Comparison of ENCODE assay signal across 18 cellular contexts in genomic region chr17:49887086-49887743, GRCh38. TPM values are rescaled to one million over a fixed set of nuclear protein-coding genes. Genes with fewer than 3 reads are reported as not detected.
A peak's percentile ranks its signal among the peaks of the same experiment; 100 is the strongest.
DNase-seq lines count a peak whose midpoint lies in the region; TF ChIP-seq lines count a peak whose summit lies in the region.
"Had no signal": no experiment of that assay in that cellular context is flagged by ENCODE, and none has a peak within 500 bp of the region (broad histone marks: within the 10 kb centered on the region; RNA-seq: fewer than 3 reads in every experiment).

No MANE protein-coding gene starts in this region.

- H3K4me3 ChIP-seq in Caco-2 (ENCODE audit: low read depth, low read length) (no peak overlapping the region), esophagus squamous epithelium (no peak overlapping the region), MG63 (no peak overlapping the region)
- H3K4me3 ChIP-seq: cardiac muscle cell, mucosa of descending colon, ovary had no signal

- POLR2A ChIA-PET in Caco-2 (lab: Charles Lee) = interaction anchor here (0.6 to 1.0 kb wide), 7 partner anchors 12 to 339 kb away, joined by 3 to 7 read pairs (median 4); no protein-coding TSS in a partner anchor

- H3K27me3 Mint-ChIP-seq in Caco-2 (ENCODE audit: insufficient read depth, unreplicated experiment) (no peaks in the 10 kb centered on the region), neural crest cell (ENCODE audit: low read depth) (peaks cover 29% of the 10 kb centered on the region)

- no peak for TF ChIP-seq POLR2A in esophagus squamous epithelium (IDR thresholded peaks at IDR 0.05)

- H3K4me1 ChIP-seq in Caco-2 (peaks cover 90% of the 10 kb centered on the region), esophagus squamous epithelium (peaks cover 13 to 52% (median 30%) of the 10 kb centered on the region in 3 donors)

- CTCF ChIA-PET in Caco-2 (lab: Charles Lee) = interaction anchor here (0.6 to 2.2 kb wide), 17 partner anchors 9 to 313 kb away, joined by 3 to 20 read pairs (median 4); partner anchors contain the start of gene PPP1R9B

- H3K27ac Mint-ChIP-seq in Caco-2 (ENCODE audit: unreplicated experiment) (peak overlapping the region; percentile 96), neural crest cell (ENCODE audit: unreplicated experiment) (peak overlapping the region; percentile 43)
- H3K27ac Mint-ChIP-seq: activated naive CD4-positive, alpha-beta T cell treated with anti-CD3 and anti-CD28 coated beads, Interleukin-2, amount 50 U/mL, for 24 hours had no signal

- DNase-seq in Caco-2 (peak; percentile 100), NCI-H2196 treated with DMSO at 0.1 percent for 48 hours (lab: John Stamatoyannopoulos, UW; ENCODE audit: unreplicated experiment) (peak; percentile 12), esophagus squamous epithelium (lab: John Stamatoyannopoulos, UW) (no peak), neural crest cell (ENCODE audit: low read depth, low spot score) (no peak), MG63 (no peak), NCI-H446 treated with DMSO at 0.1 percent for 48 hours (lab: John Stamatoyannopoulos, UW) (no peak), DMS53 treated with DMSO at 0.1 percent for 48 hours (lab: John Stamatoyannopoulos, UW; ENCODE audit: unreplicated experiment) (no peak), DMS53 (lab: John Stamatoyannopoulos, UW) (no peak)
- DNase-seq: effector memory CD4-positive, alpha-beta T cell; foreskin fibroblast; mucosa of descending colon; NCI-H2029; ovary; Right ventricle myocardium superior had no signal

- TF ChIP-seq CTCF in Caco-2 (IDR thresholded peaks at IDR 0.05; ENCODE audit: insufficient read depth in 1 of 2, low read depth in 1 of 2, low read length in 1 of 2, severe bottlenecking in 1 of 2, unreplicated experiment in 1 of 2) (no peak), esophagus squamous epithelium (IDR thresholded peaks at IDR 0.05) (no peak), neural crest cell (conservative IDR thresholded peaks at IDR 0.05) (no peak)

- no TSS peak for BruUV-seq in Caco-2 (replicated peaks; lab: Mats Ljungman, UMichigan)

- H3K36me3 Mint-ChIP-seq in Caco-2 (ENCODE audit: insufficient read depth, unreplicated experiment) (peaks cover 13% of the 10 kb centered on the region), neural crest cell (ENCODE audit: low read depth) (no peaks in the 10 kb centered on the region)
- H3K36me3 Mint-ChIP-seq: activated naive CD4-positive, alpha-beta T cell treated with anti-CD3 and anti-CD28 coated beads, Interleukin-2, amount 50 U/mL, for 24 hours; CD14-positive monocyte had no signal

- no peaks in the 10 kb centered on the region for H3K9me3 ChIP-seq in Caco-2
- no peaks in the 10 kb centered on the region for H3K9me3 ChIP-seq in esophagus squamous epithelium
- no peaks in the 10 kb centered on the region for H3K9me3 ChIP-seq in MG63
- H3K9me3 ChIP-seq: mucosa of descending colon, ovary had no signal

- H3K4me3 Mint-ChIP-seq in Caco-2 (ENCODE audit: unreplicated experiment) (peak overlapping the region; percentile 59), neural crest cell (no peak overlapping the region)
- H3K4me3 Mint-ChIP-seq: activated naive CD4-positive, alpha-beta T cell treated with anti-CD3 and anti-CD28 coated beads, Interleukin-2, amount 50 U/mL, for 24 hours had no signal

- H3K4me1 Mint-ChIP-seq in Caco-2 (ENCODE audit: low read depth, unreplicated experiment) = peaks cover 74% of the 10 kb centered on the region
- no peaks in the 10 kb centered on the region for H3K4me1 Mint-ChIP-seq in neural crest cell
- H3K4me1 Mint-ChIP-seq: activated naive CD4-positive, alpha-beta T cell treated with anti-CD3 and anti-CD28 coated beads, Interleukin-2, amount 50 U/mL, for 24 hours had no signal

- peak overlapping the region; percentile 5 to 50 (median 32) for H3K27ac ChIP-seq in esophagus squamous epithelium
- H3K27ac ChIP-seq: cardiac muscle cell, ovary had no signal

- H3K27me3 ChIP-seq in Caco-2 (replicated peaks; ENCODE audit: control insufficient read depth, insufficient read depth, low read length) (no peaks in the 10 kb centered on the region), esophagus squamous epithelium (peaks cover 0 to 94% (median 0%) of the 10 kb centered on the region in 4 donors), MG63 (peaks cover 2% of the 10 kb centered on the region; the same call in 1 of the 2 replicates)
- H3K27me3 ChIP-seq: ovary had no signal

- no peaks in the 10 kb centered on the region for H3K9me3 Mint-ChIP-seq in Caco-2 (ENCODE audit: unreplicated experiment)
- H3K9me3 Mint-ChIP-seq in neural crest cell = no peaks in the 10 kb centered on the region
- H3K9me3 Mint-ChIP-seq: activated naive CD4-positive, alpha-beta T cell treated with anti-CD3 and anti-CD28 coated beads, Interleukin-2, amount 50 U/mL, for 24 hours had no signal

- intact Hi-C loops in Caco-2 (cut with micrococcal nuclease; ENCODE audit: unreplicated experiment) = loop anchor here (1.0 kb wide), 3 partner anchors 12 to 81 kb away; no protein-coding TSS in a partner anchor
- intact Hi-C loops in esophagus squamous epithelium (cut with DNase I) = loop anchor here (10.0 kb wide), 1 partner anchor 68 kb away; no protein-coding TSS in a partner anchor

- H3K36me3 ChIP-seq in Caco-2 (ENCODE audit: control insufficient read depth, insufficient read depth, low read length) = no peaks in the 10 kb centered on the region
- H3K36me3 ChIP-seq in esophagus squamous epithelium = no peaks in the 10 kb centered on the region
- no peaks in the 10 kb centered on the region for H3K36me3 ChIP-seq in MG63
- H3K36me3 ChIP-seq: cardiac muscle cell, ovary had no signal

- WGBS in esophagus squamous epithelium, 2 donors = 32 to 38% methylated on average over 5 to 7 of the region's 7 CpGs

RNA-seq across cellular contexts. Expression of gene TAC4, which starts 39.3 kb away (rescaled TPM):
- total RNA-seq in Caco-2 (2022) (10.8 and 17.1 TPM in 2 replicates), esophagus squamous epithelium (not detected), neural crest cell (not detected in 2 replicates)
- not detected in 2 replicates for total RNA-seq in MG63 (2014; rRNA removed; shearing (Covaris generic); ENCODE audit: low replicate concordance)
- total RNA-seq: cardiac muscle cell; mucosa of descending colon; ovary; Right ventricle myocardium superior; T-helper 2 cell treated with Interferon-gamma antibody and Interleukin-4, amounts not matched to agents 100 ng/mL and 5 ng/mL, for 36 hours had no signal

Comparison
In these comparisons a context has a peak if more than half of its experiments do, and no peak if none do; other contexts are left out.
1. DNase-seq: peak in Caco-2 (2 of 2) and NCI-H2196 treated with DMSO at 0.1 percent for 48 hours (single experiment); none in esophagus squamous epithelium (single experiment), neural crest cell (single experiment), MG63 (single experiment), NCI-H446 treated with DMSO at 0.1 percent for 48 hours (single experiment), DMS53 treated with DMSO at 0.1 percent for 48 hours (single experiment) and DMS53 (single experiment).
2. RNA of gene TAC4, which starts 39.3 kb away (total RNA-seq): 10.8 to 17.1 TPM in Caco-2; not detected in esophagus squamous epithelium, not detected in neural crest cell and not detected in MG63; every median in the first group is over 10 times any median in the second.